In genomic region chr1:153510984-153511410, GRCh38 we compare ENCODE assay signal across 1 cellular context.
A peak's percentile ranks its signal among the peaks of the same experiment; 100 is the strongest.
TF ChIP-seq lines count a peak whose summit lies in the region.

No MANE protein-coding gene starts in this region.

TF ChIP-seq in SK-N-SH, 30 proteins besides CTCF, POLR2A, EP300 and RAD21 (continued from another document):
- TF ChIP-seq GATA2 (CRISPR knock-in tag; IDR thresholded peaks at IDR 0.05) = no peak
- peak; percentile 99 for TF ChIP-seq MAX (IDR thresholded peaks at IDR 0.05; ENCODE audit: low read depth)
- no peak for TF ChIP-seq TEAD4 (IDR thresholded peaks at IDR 0.05; ENCODE audit: borderline replicate concordance, insufficient read depth)
- TF ChIP-seq REST (IDR thresholded peaks at IDR 0.05; ENCODE audit: low read depth, low read length) = no peak
- no peak for TF ChIP-seq POLR2AphosphoS5 (IDR thresholded peaks at IDR 0.05; ENCODE audit: low read depth, low read length)
- peak; percentile 14; the same call in 1 of the 2 replicates for TF ChIP-seq TCF12 (IDR thresholded peaks at IDR 0.05)
- no peak for TF ChIP-seq GABPA (IDR thresholded peaks at IDR 0.05; ENCODE audit: low read depth)
- TF ChIP-seq FOSL2 (IDR thresholded peaks at IDR 0.05; ENCODE audit: borderline replicate concordance, low read depth) = no peak
- TF ChIP-seq YY1 (IDR thresholded peaks at IDR 0.05; ENCODE audit: low read depth) = no peak
- peak; percentile 69; the same call in 1 of the 2 replicates for TF ChIP-seq SIN3A (IDR thresholded peaks at IDR 0.05; ENCODE audit: borderline replicate concordance, low read depth, low read length)
- TF ChIP-seq RXRA (IDR thresholded peaks at IDR 0.05; ENCODE audit: borderline replicate concordance, low read depth) = no peak
- peak; percentile 97 for TF ChIP-seq SMC3 (IDR thresholded peaks at IDR 0.05; ENCODE audit: low read depth, low read length)
- TF ChIP-seq FOXM1 (IDR thresholded peaks at IDR 0.05; ENCODE audit: low read depth) = no peak
